Comparison of ENCODE assay signal across 8 cellular contexts in the genomic region with DNA sequence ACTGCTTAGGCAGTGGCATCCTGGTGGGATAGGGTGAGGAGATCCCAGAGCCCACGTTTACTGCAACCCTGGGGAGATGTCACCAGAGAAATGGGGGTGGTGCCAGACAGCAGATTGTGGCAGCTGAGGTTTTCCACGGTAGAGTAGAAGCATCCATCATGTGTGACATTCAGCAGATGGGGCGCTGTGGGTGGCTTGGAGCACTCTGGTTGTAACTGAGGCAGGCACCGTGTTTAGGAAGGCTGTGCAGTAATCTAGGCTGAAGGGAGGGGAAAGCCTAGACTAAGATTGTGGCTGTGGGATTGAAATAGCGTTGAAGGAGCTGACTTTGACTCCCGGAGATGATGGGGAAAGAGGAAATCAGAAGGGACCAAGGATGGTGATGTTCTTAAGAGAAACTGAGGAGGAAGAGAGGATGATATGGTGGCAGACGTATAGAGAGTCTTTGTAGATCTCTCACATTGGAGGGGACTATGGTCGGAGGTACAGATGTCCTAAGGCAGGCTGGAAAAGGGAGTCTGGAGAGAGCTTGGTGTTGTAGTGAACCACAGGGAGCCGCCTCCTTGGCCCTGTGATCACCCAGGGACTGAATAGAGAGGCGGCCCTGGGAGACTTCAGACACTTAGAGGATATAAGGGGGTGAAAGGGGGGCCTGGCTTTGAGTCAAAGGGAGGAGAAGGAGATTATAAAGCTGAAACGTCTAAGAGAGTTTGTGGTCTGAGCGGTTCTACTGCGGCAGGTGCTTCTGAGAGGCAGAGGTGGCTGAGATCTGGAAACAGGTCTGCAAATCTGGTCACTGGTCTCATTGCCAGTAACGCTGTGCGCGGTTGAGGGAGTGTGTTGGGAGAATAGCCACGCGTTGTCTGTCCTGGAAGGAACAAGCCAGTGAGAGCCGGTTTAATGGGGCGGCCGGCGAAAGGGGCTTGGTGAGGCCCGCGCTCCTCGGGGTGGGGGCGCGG. TPM values are rescaled to one million over a fixed set of nuclear protein-coding genes. Genes with fewer than 3 reads are reported as not detected.
A peak's percentile ranks its signal among the peaks of the same experiment; 100 is the strongest.
DNase-seq lines count a peak whose midpoint lies in the region; ATAC-seq, FAIRE-seq and TF ChIP-seq lines count a peak whose summit lies in the region.

No MANE protein-coding gene starts in this region.

- no peaks in the 10 kb centered on the region for H4K20me1 ChIP-seq in endothelial cell of umbilical vein (replicated peaks; ENCODE audit: control insufficient read depth, extremely low read depth, insufficient read depth, low read length)

- no peak for TF ChIP-seq POLR2A in endothelial cell of umbilical vein (IDR thresholded peaks at IDR 0.05; ENCODE audit: low read depth, low read length)

- dilution Hi-C loops in endothelial cell of umbilical vein (cut with MboI; ENCODE audit: extremely low pct_ligation_motif_present, low sequenced_read_pairs), result no loop called here

- H3K9me3 Mint-ChIP-seq in activated CD4-positive, alpha-beta T cell treated with anti-CD3 and anti-CD28 coated beads, Interleukin-2, amount 10 ng/mL, durations not matched to agents 24 days and 14 days, result no peaks in the 10 kb centered on the region
- no peaks in the 10 kb centered on the region for H3K9me3 Mint-ChIP-seq in nephron

- peak overlapping the region; percentile 92 for H3K27ac ChIP-seq in endothelial cell of umbilical vein (ENCODE audit: insufficient read depth, low read depth, low read length)

- peaks cover 15% of the 10 kb centered on the region for H3K36me3 Mint-ChIP-seq in activated CD4-positive, alpha-beta T cell treated with anti-CD3 and anti-CD28 coated beads, Interleukin-2, amount 10 ng/mL, durations not matched to agents 24 days and 14 days (ENCODE audit: low read depth)
- H3K36me3 Mint-ChIP-seq in nephron (ENCODE audit: low read depth), result no peaks in the 10 kb centered on the region

- peak overlapping the region; percentile 87 for H3K4me2 ChIP-seq in endothelial cell of umbilical vein (ENCODE audit: insufficient read depth, low read length)

- H3K79me2 ChIP-seq in endothelial cell of umbilical vein (ENCODE audit: control insufficient read depth, insufficient read depth, low read length), result peaks cover 65% of the 10 kb centered on the region

- TF ChIP-seq CTCF in endothelial cell of umbilical vein (IDR thresholded peaks at IDR 0.05; ENCODE audit: extremely low read depth in 1 of 2, insufficient read depth in 1 of 2, low read depth in 1 of 2, low read length in 2 of 2) (no peak), nephron (IDR thresholded peaks at IDR 0.05; ENCODE audit: unreplicated experiment in 3 of 3) (no peak)

- BruUV-seq in endothelial cell of umbilical vein (replicated peaks; lab: Mats Ljungman, UMichigan), result TSS peak; percentile 10

- H3K4me1 ChIP-seq in endothelial cell of umbilical vein (ENCODE audit: control insufficient read depth, extremely low read depth, insufficient read depth, low read length), result peaks cover 28% of the 10 kb centered on the region

- no peaks in the 10 kb centered on the region for H3K36me3 ChIP-seq in endothelial cell of umbilical vein (ENCODE audit: control insufficient read depth in 2 of 2, extremely low read depth in 1 of 2, insufficient read depth in 2 of 2, low read length in 2 of 2)

- peak overlapping the region in 2 of 3 experiments; percentile 26 to 57 for H3K4me3 ChIP-seq in endothelial cell of umbilical vein (replicated peaks in 1 of 3; ENCODE audit: insufficient read depth in 1 of 3, low read depth in 1 of 3, low read length in 3 of 3)

- H3K27me3 Mint-ChIP-seq in activated CD4-positive, alpha-beta T cell treated with anti-CD3 and anti-CD28 coated beads, Interleukin-2, amount 10 ng/mL, durations not matched to agents 24 days and 14 days, result peaks cover 2% of the 10 kb centered on the region
- peaks cover 38% of the 10 kb centered on the region for H3K27me3 Mint-ChIP-seq in nephron (ENCODE audit: low read depth)

- H3K9me1 ChIP-seq in endothelial cell of umbilical vein (replicated peaks; ENCODE audit: control insufficient read depth, extremely low read depth, insufficient read depth, low read length), result no peaks in the 10 kb centered on the region

- H3K4me1 Mint-ChIP-seq in activated CD4-positive, alpha-beta T cell treated with anti-CD3 and anti-CD28 coated beads, Interleukin-2, amount 10 ng/mL, durations not matched to agents 24 days and 14 days, result peaks cover 56% of the 10 kb centered on the region
- H3K4me1 Mint-ChIP-seq in nephron, result peaks cover 27% of the 10 kb centered on the region

- POLR2A ChIA-PET in endothelial cell of umbilical vein (lab: Charles Lee), result no interaction called here

- intact Hi-C loops in activated CD4-positive, alpha-beta T cell treated with anti-CD3 and anti-CD28 coated beads, Interleukin-2, amount 10 ng/mL, durations not matched to agents 24 days and 14 days (cut with micrococcal nuclease), result loop anchor here (5.0 kb wide), 1 partner anchor 95 kb away; a partner anchor contains a TSS
- intact Hi-C loops in endothelial cell of umbilical vein (cut with micrococcal nuclease), result loop anchor here (5.0 kb wide), 1 partner anchor 145 kb away; a partner anchor contains a TSS

- no peak for FAIRE-seq in endothelial cell of umbilical vein (lab: Jason Lieb, UNC)

- H3K4me3 Mint-ChIP-seq in activated CD4-positive, alpha-beta T cell treated with anti-CD3 and anti-CD28 coated beads, Interleukin-2, amount 10 ng/mL, durations not matched to agents 24 days and 14 days, result peak overlapping the region; percentile 86
- H3K4me3 Mint-ChIP-seq in nephron, result peak overlapping the region; percentile 84 to 95 (median 88)

- peak; percentile 2 for ATAC-seq in GM18861 (IDR thresholded peaks at IDR 0.05; ENCODE audit: unreplicated experiment)
- peak; percentile 20 for ATAC-seq in HG03432 (IDR thresholded peaks at IDR 0.05; ENCODE audit: unreplicated experiment)

- no peaks in the 10 kb centered on the region for H3K9me3 ChIP-seq in endothelial cell of umbilical vein (replicated peaks; ENCODE audit: control insufficient read depth, insufficient read depth, low read length)

- peak overlapping the region; percentile 42 for H3K9ac ChIP-seq in endothelial cell of umbilical vein (replicated peaks; ENCODE audit: extremely low read depth, insufficient read depth, low read length)

- H2AFZ ChIP-seq in endothelial cell of umbilical vein (ENCODE audit: low read depth, low read length), result peak overlapping the region; percentile 52

- H3K27ac Mint-ChIP-seq in activated CD4-positive, alpha-beta T cell treated with anti-CD3 and anti-CD28 coated beads, Interleukin-2, amount 10 ng/mL, durations not matched to agents 24 days and 14 days, result peak overlapping the region; percentile 68
- H3K27ac Mint-ChIP-seq in nephron, result peak overlapping the region; percentile 21 to 75 (median 64)

- H3K27me3 ChIP-seq in endothelial cell of umbilical vein (ENCODE audit: control insufficient read depth in 2 of 2, insufficient read depth in 2 of 2, low read length in 2 of 2), result no peaks in the 10 kb centered on the region

- CTCF ChIA-PET in endothelial cell of umbilical vein (lab: Charles Lee), result interaction anchor here (0.6 to 1.5 kb wide), 3 partner anchors 40 to 94 kb away, joined by 4 to 5 read pairs (median 4); no protein-coding TSS in a partner anchor

- peak; percentile 79 for DNase-seq in activated CD4-positive, alpha-beta T cell treated with anti-CD3 and anti-CD28 coated beads, Interleukin-2, amount 10 ng/mL, durations not matched to agents 24 days and 14 days
- DNase-seq in endothelial cell of umbilical vein (ENCODE audit: low read depth, low spot score), result no peak
- DNase-seq in COLO668 (lab: John Stamatoyannopoulos, UW; ENCODE audit: unreplicated experiment), result no peak
- no peak for DNase-seq in mesenteric fat pad (ENCODE audit: low spot score)
- no peak for DNase-seq in D341Med (ENCODE audit: low spot score)

TF ChIP-seq in endothelial cell of umbilical vein, 7 proteins besides CTCF, POLR2A, EP300 and RAD21:
- TF ChIP-seq, protein P1, sequence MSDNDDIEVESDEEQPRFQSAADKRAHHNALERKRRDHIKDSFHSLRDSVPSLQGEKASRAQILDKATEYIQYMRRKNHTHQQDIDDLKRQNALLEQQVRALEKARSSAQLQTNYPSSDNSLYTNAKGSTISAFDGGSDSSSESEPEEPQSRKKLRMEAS (IDR thresholded peaks at IDR 0.05; ENCODE audit: insufficient read depth, insufficient read length), result no peak
- no peak for TF ChIP-seq GATA2 (IDR thresholded peaks at IDR 0.05; ENCODE audit: insufficient read depth, insufficient read length, low read depth, low read length)
- TF ChIP-seq FOS (IDR thresholded peaks at IDR 0.05; ENCODE audit: borderline replicate concordance, insufficient read depth, low read length), result no peak
- no peak for TF ChIP-seq EZH2 (IDR thresholded peaks at IDR 0.05; ENCODE audit: borderline replicate concordance, low read depth, low read length, severe bottlenecking)
- no peak for TF ChIP-seq POLR2AphosphoS5 (IDR thresholded peaks at IDR 0.05; ENCODE audit: insufficient read depth, low read depth, low read length)
- TF ChIP-seq MYC (IDR thresholded peaks at IDR 0.05; ENCODE audit: low read depth, low read length), result no peak

RNA-seq across cellular contexts. Expression of a gene that starts 0.8 kb away (rescaled TPM):
- 6.5 and 7.3 TPM in 2 replicates for total RNA-seq in activated CD4-positive, alpha-beta T cell treated with anti-CD3 and anti-CD28 coated beads, Interleukin-2, amount 10 ng/mL, durations not matched to agents 24 days and 14 days
- 42.5 and 45.2 TPM in 2 replicates for total RNA-seq in endothelial cell of umbilical vein
- polyA plus RNA-seq in endothelial cell of umbilical vein, result 99.3 and 101 TPM in 2 replicates
- polyA plus RNA-seq in endothelial cell of umbilical vein (2011; cell fraction: cytosol; rRNA removed), result 90.1 and 96.4 TPM in 2 replicates
- polyA plus RNA-seq in endothelial cell of umbilical vein (2011; cell fraction: nucleus; rRNA removed), result 78.3 and 83.9 TPM in 2 replicates
- polyA plus RNA-seq in endothelial cell of umbilical vein (2012), result 63.2 and 84.8 TPM in 2 replicates
- 78.6 and 95.4 TPM in 2 replicates for polyA minus RNA-seq in endothelial cell of umbilical vein
- polyA minus RNA-seq in endothelial cell of umbilical vein (2011; cell fraction: cytosol; rRNA and poly(A)+ RNA removed), result 19.3 TPM
- 17.1 and 21.6 TPM in 2 replicates for polyA minus RNA-seq in endothelial cell of umbilical vein (2011; cell fraction: nucleus; rRNA and poly(A)+ RNA removed)
- 9.9 TPM for total RNA-seq in mesenteric fat pad

RNA-seq across cellular contexts. Expression of a gene that starts 45.6 kb away (rescaled TPM):
- total RNA-seq in activated CD4-positive, alpha-beta T cell treated with anti-CD3 and anti-CD28 coated beads, Interleukin-2, amount 10 ng/mL, durations not matched to agents 24 days and 14 days, result 3,406 and 3,483 TPM in 2 replicates
- total RNA-seq in endothelial cell of umbilical vein (111 and 126 TPM in 2 replicates), mesenteric fat pad (914 TPM)
- 119 and 151 TPM in 2 replicates for polyA plus RNA-seq in endothelial cell of umbilical vein
- polyA plus RNA-seq in endothelial cell of umbilical vein (2011; cell fraction: cytosol; rRNA removed), result 77.9 and 94.6 TPM in 2 replicates
- 87.5 and 110 TPM in 2 replicates for polyA plus RNA-seq in endothelial cell of umbilical vein (2011; cell fraction: nucleus; rRNA removed)
- polyA plus RNA-seq in endothelial cell of umbilical vein (2012), result 195 and 229 TPM in 2 replicates
- 49.1 and 98.7 TPM in 2 replicates for polyA minus RNA-seq in endothelial cell of umbilical vein
- polyA minus RNA-seq in endothelial cell of umbilical vein (2011; cell fraction: cytosol; rRNA and poly(A)+ RNA removed), result 67.2 TPM
- polyA minus RNA-seq in endothelial cell of umbilical vein (2011; cell fraction: nucleus; rRNA and poly(A)+ RNA removed), result 19.8 and 24.8 TPM in 2 replicates
